ENCODE assay signal across 25 cellular contexts in the genomic region with DNA sequence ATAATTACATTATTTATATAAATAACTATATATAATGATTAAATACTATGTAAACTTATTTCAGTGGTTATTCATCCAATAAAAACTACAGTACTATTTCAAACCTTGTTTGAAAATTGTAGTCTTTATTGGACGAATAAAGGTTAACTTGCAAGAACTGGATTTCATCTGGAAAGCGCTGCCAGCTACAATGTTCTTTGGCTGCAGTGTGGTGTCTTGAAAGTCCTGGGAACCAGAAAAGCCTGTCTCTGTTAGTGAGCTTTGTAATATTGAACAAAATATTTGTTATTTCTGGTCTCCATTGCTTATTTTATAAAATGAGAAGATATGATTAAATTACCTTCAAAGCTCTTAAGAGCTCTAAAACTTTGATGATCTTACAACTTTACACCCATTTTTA.
"Had no signal": no experiment of that assay in that cellular context is flagged by ENCODE, and none has a peak within 500 bp of the region (broad histone marks: within the 10 kb centered on the region; RNA-seq: fewer than 3 reads in every experiment).

No MANE protein-coding gene starts in this region.

- H3K36me3 ChIP-seq: sigmoid colon, stomach, thoracic aorta, upper lobe of left lung, WERI-Rb-1 had no signal

- H3K4me3 ChIP-seq: sigmoid colon, smooth muscle cell, stomach, upper lobe of left lung had no signal

- H3K27ac Mint-ChIP-seq: activated CD4-positive, alpha-beta T cell treated with anti-CD3 and anti-CD28 coated beads, Interleukin-2, amount 10 ng/mL, durations not matched to agents 7 days and 5 days; activated CD8-positive, alpha-beta memory T cell treated with anti-CD3 and anti-CD28 coated beads, Interleukin-2, amount 10 ng/mL, durations not matched to agents 7 days and 5 days; activated CD8-positive, alpha-beta T cell treated with anti-CD3 and anti-CD28 coated beads for 36 hours; activated naive CD4-positive, alpha-beta T cell treated with anti-CD3 and anti-CD28 coated beads, Interleukin-2, amount 10 ng/mL, durations not matched to agents 7 days and 5 days; memory B cell; nephron progenitor cell; stimulated activated memory B cell treated with anti-CD40 and anti-IgM and Interleukin-4, amounts not matched to agents 10 μg/mL and 1 μg/mL and 100 μg/mL, for 72 hours; T-cell; T-helper 2 cell treated with Interferon-gamma antibody and Interleukin-4, amounts not matched to agents 5 μg/mL and 100 μg/mL, for 36 hours had no signal

- H3K27me3 ChIP-seq: sigmoid colon, stomach, upper lobe of left lung had no signal

- H3K4me1 Mint-ChIP-seq: activated CD4-positive, alpha-beta T cell treated with anti-CD3 and anti-CD28 coated beads, Interleukin-2, amount 10 ng/mL, durations not matched to agents 7 days and 5 days; activated CD8-positive, alpha-beta memory T cell treated with anti-CD3 and anti-CD28 coated beads, Interleukin-2, amount 10 ng/mL, durations not matched to agents 7 days and 5 days; activated naive CD4-positive, alpha-beta T cell treated with anti-CD3 and anti-CD28 coated beads, Interleukin-2, amount 10 ng/mL, durations not matched to agents 7 days and 5 days; memory B cell; stimulated activated memory B cell treated with anti-CD40 and anti-IgM and Interleukin-4, amounts not matched to agents 10 μg/mL and 1 μg/mL and 100 μg/mL, for 72 hours; T-cell had no signal

- H3K27me3 Mint-ChIP-seq: activated CD4-positive, alpha-beta T cell treated with anti-CD3 and anti-CD28 coated beads, Interleukin-2, amount 10 ng/mL, durations not matched to agents 7 days and 5 days; activated CD8-positive, alpha-beta memory T cell treated with anti-CD3 and anti-CD28 coated beads, Interleukin-2, amount 10 ng/mL, durations not matched to agents 7 days and 5 days; activated naive CD4-positive, alpha-beta T cell treated with anti-CD3 and anti-CD28 coated beads, Interleukin-2, amount 10 ng/mL, durations not matched to agents 7 days and 5 days; brain; memory B cell; stimulated activated memory B cell treated with anti-CD40 and anti-IgM and Interleukin-4, amounts not matched to agents 10 μg/mL and 1 μg/mL and 100 μg/mL, for 72 hours; T-cell had no signal

- H3K9me3 ChIP-seq: sigmoid colon, stomach, thoracic aorta, upper lobe of left lung had no signal

- H3K4me1 ChIP-seq: upper lobe of left lung had no signal

- H3K9me3 Mint-ChIP-seq: activated CD4-positive, alpha-beta T cell treated with anti-CD3 and anti-CD28 coated beads, Interleukin-2, amount 10 ng/mL, durations not matched to agents 7 days and 5 days; activated CD8-positive, alpha-beta T cell treated with anti-CD3 and anti-CD28 coated beads for 36 hours; activated naive CD4-positive, alpha-beta T cell treated with anti-CD3 and anti-CD28 coated beads, Interleukin-2, amount 10 ng/mL, durations not matched to agents 7 days and 5 days; memory B cell; nephron progenitor cell; stimulated activated memory B cell treated with anti-CD40 and anti-IgM and Interleukin-4, amounts not matched to agents 10 μg/mL and 1 μg/mL and 100 μg/mL, for 72 hours; T-cell; T-helper 2 cell treated with Interferon-gamma antibody and Interleukin-4, amounts not matched to agents 5 μg/mL and 100 μg/mL, for 36 hours had no signal

- H3K4me3 Mint-ChIP-seq: activated CD4-positive, alpha-beta T cell treated with anti-CD3 and anti-CD28 coated beads, Interleukin-2, amount 10 ng/mL, durations not matched to agents 7 days and 5 days; activated CD8-positive, alpha-beta memory T cell treated with anti-CD3 and anti-CD28 coated beads, Interleukin-2, amount 10 ng/mL, durations not matched to agents 7 days and 5 days; activated CD8-positive, alpha-beta T cell treated with anti-CD3 and anti-CD28 coated beads for 36 hours; activated naive CD4-positive, alpha-beta T cell treated with anti-CD3 and anti-CD28 coated beads, Interleukin-2, amount 10 ng/mL, durations not matched to agents 7 days and 5 days; memory B cell; nephron progenitor cell; stimulated activated memory B cell treated with anti-CD40 and anti-IgM and Interleukin-4, amounts not matched to agents 10 μg/mL and 1 μg/mL and 100 μg/mL, for 72 hours; T-cell; T-helper 2 cell treated with Interferon-gamma antibody and Interleukin-4, amounts not matched to agents 5 μg/mL and 100 μg/mL, for 36 hours had no signal

- H3K27ac ChIP-seq: stomach, upper lobe of left lung, WERI-Rb-1 had no signal

- ATAC-seq: activated CD8-positive, alpha-beta memory T cell treated with anti-CD3 and anti-CD28 coated beads, Interleukin-2, amount 10 ng/mL, durations not matched to agents 7 days and 5 days; activated CD8-positive, alpha-beta T cell treated with anti-CD3 and anti-CD28 coated beads for 36 hours; stimulated activated memory B cell treated with anti-CD40 and anti-IgM and Interleukin-4, amounts not matched to agents 10 μg/mL and 1 μg/mL and 100 μg/mL, for 72 hours; T-cell had no signal

- DNase-seq: activated CD4-positive, alpha-beta T cell treated with anti-CD3 and anti-CD28 coated beads, Interleukin-2, amount 10 ng/mL, durations not matched to agents 7 days and 5 days; activated CD4-positive, CD25-positive, alpha-beta regulatory T cell treated with anti-CD3 and anti-CD28 coated beads, Interleukin-2, amount 50 U/mL, for 72 hours; activated CD8-positive, alpha-beta memory T cell treated with anti-CD3 and anti-CD28 coated beads, Interleukin-2, amount 10 ng/mL, durations not matched to agents 7 days and 5 days; activated CD8-positive, alpha-beta T cell treated with anti-CD3 and anti-CD28 coated beads for 36 hours; activated effector memory CD4-positive, alpha-beta T cell treated with anti-CD3 and anti-CD28 coated beads, Interleukin-2, amount 50 U/mL, for 16 hours; activated naive CD4-positive, alpha-beta T cell treated with anti-CD3 and anti-CD28 coated beads, Interleukin-2, amount 10 ng/mL, durations not matched to agents 7 days and 5 days; activated T-cell treated with anti-CD3 and anti-CD28 coated beads for 4 hours; erythroblast; foreskin fibroblast; hippocampal formation; left ventricle myocardium superior; nephron progenitor cell; nucleus accumbens; sigmoid colon; stimulated activated CD4-positive, alpha-beta T cell treated with anti-CD3 and anti-CD28 coated beads, Interleukin-15, amount 100 ng/mL, for 24 hours; stomach; T-cell; upper lobe of left lung had no signal

- H3K36me3 Mint-ChIP-seq: activated CD8-positive, alpha-beta memory T cell treated with anti-CD3 and anti-CD28 coated beads, Interleukin-2, amount 10 ng/mL, durations not matched to agents 7 days and 5 days; activated naive CD4-positive, alpha-beta T cell treated with anti-CD3 and anti-CD28 coated beads, Interleukin-2, amount 10 ng/mL, durations not matched to agents 7 days and 5 days; brain; memory B cell; stimulated activated memory B cell treated with anti-CD40 and anti-IgM and Interleukin-4, amounts not matched to agents 10 μg/mL and 1 μg/mL and 100 μg/mL, for 72 hours; T-cell had no signal
